24 cellular contexts compared by ENCODE assay signal in genomic region chr7:24113506-24113905, GRCh38.
"Had no signal": no experiment of that assay in that cellular context is flagged by ENCODE, and none has a peak within 500 bp of the region (broad histone marks: within the 10 kb centered on the region; RNA-seq: fewer than 3 reads in every experiment).

No MANE protein-coding gene starts in this region.

- H3K9me3 ChIP-seq: stomach, suprapubic skin, testis, thoracic aorta, thyroid gland, tibial artery, tibial nerve, transverse colon, upper lobe of left lung, upper lobe of right lung, uterus, vagina had no signal

- DNase-seq: stimulated activated CD4-positive, alpha-beta T cell treated with anti-CD3 and anti-CD28 coated beads, Interleukin-2, amount 100 ng/mL, for 48 hours; stimulated activated CD4-positive, alpha-beta T cell treated with anti-CD3 and anti-CD28 coated beads, Interleukin-4, amount 100 ng/mL, for 1 hour; stimulated activated CD4-positive, alpha-beta T cell treated with anti-CD3 and anti-CD28 coated beads, Interleukin-4, amount 100 ng/mL, for 24 hours; stimulated activated CD4-positive, alpha-beta T cell treated with anti-CD3 and anti-CD28 coated beads, Interleukin-4, amount 100 ng/mL, for 4 hours; stimulated activated CD8-positive, alpha-beta memory T cell treated with anti-CD3 and anti-CD28 coated beads, Interleukin-4, amount 100 ng/mL, for 48 hours; stimulated activated naive B cell treated with anti-CD40 and anti-IgM and Interleukin-4, amounts not matched to agents 10 μg/mL and 1 μg/mL and 100 μg/mL, for 72 hours; stimulated activated naive CD4-positive, alpha-beta T cell; stimulated activated naive CD4-positive, alpha-beta T cell treated with Interleukin-2 at 50 U/mL for 16 hours; stimulated activated naive CD8-positive, alpha-beta T cell treated with anti-CD3 and anti-CD28 coated beads, Interleukin-15, amount 100 ng/mL, for 72 hours; stimulated activated naive CD8-positive, alpha-beta T cell treated with anti-CD3 and anti-CD28 coated beads, Interleukin-15, Interleukin-2, amounts not matched to agents 100 U/mL and 50 U/mL, for 24 hours; stomach; substantia nigra; testis; thyroid gland; tibial artery; transverse colon; trophoblast cell; upper lobe of right lung; uterus had no signal

- H3K27ac ChIP-seq: stomach, suprapubic skin, testis, thoracic aorta, thyroid gland, tibial artery, tibial nerve, transverse colon, upper lobe of left lung, upper lobe of right lung, uterus, vagina had no signal

- H3K4me3 ChIP-seq: stomach, suprapubic skin, testis, thoracic aorta, thyroid gland, tibial artery, tibial nerve, transverse colon, upper lobe of left lung, upper lobe of right lung, uterus, vagina had no signal

- H3K27me3 ChIP-seq: stomach, suprapubic skin, testis, thyroid gland, tibial artery, tibial nerve, transverse colon, upper lobe of left lung, upper lobe of right lung, uterus, vagina had no signal

- H3K36me3 ChIP-seq: stomach, suprapubic skin, thoracic aorta, thyroid gland, tibial artery, tibial nerve, transverse colon, upper lobe of left lung, upper lobe of right lung, uterus, vagina had no signal

- H3K4me1 ChIP-seq: stomach, suprapubic skin, testis, thyroid gland, tibial artery, tibial nerve, upper lobe of left lung, upper lobe of right lung, uterus, vagina had no signal
